In genomic region chr19:5294403-5295160, GRCh38 we compare ENCODE assay signal across 12 cellular contexts. TPM values are rescaled to one million over a fixed set of nuclear protein-coding genes. Genes with fewer than 3 reads are reported as not detected.
DNase-seq lines count a peak whose midpoint lies in the region; ATAC-seq and TF ChIP-seq lines count a peak whose summit lies in the region.
"Had no signal": no experiment of that assay in that cellular context is flagged by ENCODE, and none has a peak within 500 bp of the region (broad histone marks: within the 10 kb centered on the region; RNA-seq: fewer than 3 reads in every experiment).

No MANE protein-coding gene starts in this region.

- no peaks in the 10 kb centered on the region for H3K27me3 ChIP-seq in AG04450 (ENCODE audit: control insufficient read depth, insufficient read depth, low read length)
- no peaks in the 10 kb centered on the region for H3K27me3 ChIP-seq in brain microvascular endothelial cell (replicated peaks)

- H3K27ac Mint-ChIP-seq in HFFc6 (no peak overlapping the region), chondrocyte (ENCODE audit: unreplicated experiment) (no peak overlapping the region)
- H3K27ac Mint-ChIP-seq in natural killer cell treated with Interleukin-12 subunit alpha and Interleukin-12 subunit beta and Interleukin-15 and Interleukin-18, amount 100 ng/mL, for 72 hours = no peak overlapping the region
- H3K27ac Mint-ChIP-seq: activated CD4-positive, alpha-beta T cell treated with anti-CD3 and anti-CD28 coated beads for 36 hours had no signal

- H3K4me1 Mint-ChIP-seq in HFFc6 (ENCODE audit: low read depth) = peaks cover 8% of the 10 kb centered on the region
- peaks cover 13% of the 10 kb centered on the region for H3K4me1 Mint-ChIP-seq in chondrocyte (ENCODE audit: low read depth)
- H3K4me1 Mint-ChIP-seq in natural killer cell treated with Interleukin-12 subunit alpha and Interleukin-12 subunit beta and Interleukin-15 and Interleukin-18, amount 100 ng/mL, for 72 hours (ENCODE audit: low read depth in 2 of 2) = peaks cover 0 to 8% of the 10 kb centered on the region in 2 donors

- in situ Hi-C loops in brain microvascular endothelial cell (cut with HindIII; ENCODE audit: low pct_ligation_motif_present, low sequenced_read_pairs) = no loop called here

- no peak for TF ChIP-seq CTCF in AG04450 (IDR thresholded peaks at IDR 0.05; ENCODE audit: low read depth, low read length)
- no peak for TF ChIP-seq CTCF in HFFc6 (IDR thresholded peaks at IDR 0.05)
- TF ChIP-seq CTCF in chondrocyte (IDR thresholded peaks at IDR 0.05) = no peak
- no peak for TF ChIP-seq CTCF in brain microvascular endothelial cell (IDR thresholded peaks at IDR 0.05; ENCODE audit: low read depth, low read length, missing control alignments)

- no peak overlapping the region for H3K27ac ChIP-seq in AG04450 (ENCODE audit: low read depth, low read length)
- H3K27ac ChIP-seq in brain microvascular endothelial cell = no peak overlapping the region
- H3K27ac ChIP-seq: C4-2B had no signal

- no peak for DNase-seq in AG04450 (ENCODE audit: low read depth, low spot score)
- no peak for DNase-seq in HFFc6
- DNase-seq in chondrocyte (ENCODE audit: low spot score) = no peak
- no peak for DNase-seq in natural killer cell treated with Interleukin-12 subunit alpha and Interleukin-12 subunit beta and Interleukin-15 and Interleukin-18, amount 100 ng/mL, for 72 hours (ENCODE audit: low spot score)
- DNase-seq in Kasumi-1 (lab: John Stamatoyannopoulos, UW) = no peak
- DNase-seq in brain microvascular endothelial cell = no peak
- no peak for DNase-seq in sciatic nerve (ENCODE audit: low spot score)
- DNase-seq: stimulated activated CD4-positive, alpha-beta T cell treated with anti-CD3 and anti-CD28 coated beads, Interleukin-2, amount 100 ng/mL, for 48 hours; stimulated activated naive CD4-positive, alpha-beta T cell treated with Interleukin-2 at 50 U/mL for 16 hours had no signal

- no peaks in the 10 kb centered on the region for H3K36me3 ChIP-seq in brain microvascular endothelial cell (replicated peaks)

- no peaks in the 10 kb centered on the region for H3K9me3 Mint-ChIP-seq in HFFc6
- no peaks in the 10 kb centered on the region for H3K9me3 Mint-ChIP-seq in chondrocyte (ENCODE audit: low read depth)
- no peaks in the 10 kb centered on the region for H3K9me3 Mint-ChIP-seq in natural killer cell treated with Interleukin-12 subunit alpha and Interleukin-12 subunit beta and Interleukin-15 and Interleukin-18, amount 100 ng/mL, for 72 hours

- H3K36me3 Mint-ChIP-seq in HFFc6 (ENCODE audit: low read depth) (no peaks in the 10 kb centered on the region), chondrocyte (ENCODE audit: low read depth) (no peaks in the 10 kb centered on the region)
- H3K36me3 Mint-ChIP-seq in natural killer cell treated with Interleukin-12 subunit alpha and Interleukin-12 subunit beta and Interleukin-15 and Interleukin-18, amount 100 ng/mL, for 72 hours = no peaks in the 10 kb centered on the region

- peak overlapping the region; percentile 77; the same call in 1 of the 2 replicates for H3K4me3 ChIP-seq in AG04450 (ENCODE audit: low read depth, low read length)
- H3K4me3 ChIP-seq in brain microvascular endothelial cell (ENCODE audit: low read depth, low read length) = no peak overlapping the region

- H3K27me3 Mint-ChIP-seq in HFFc6 (ENCODE audit: insufficient read depth) (peaks cover 7% of the 10 kb centered on the region), chondrocyte (ENCODE audit: low read depth) (no peaks in the 10 kb centered on the region)
- H3K27me3 Mint-ChIP-seq in natural killer cell treated with Interleukin-12 subunit alpha and Interleukin-12 subunit beta and Interleukin-15 and Interleukin-18, amount 100 ng/mL, for 72 hours = peaks cover 11 to 17% of the 10 kb centered on the region in 2 donors

- intact Hi-C loops in sciatic nerve (cut with DNase I) = no loop called here

- POLR2A ChIA-PET in AG04450 (lab: Yijun Ruan, JAX) = interaction anchor here (3.3 kb wide), 1 partner anchor 14 kb away, joined by 30 read pairs; no protein-coding TSS in a partner anchor

- CTCF ChIA-PET in AG04450 (lab: Charles Lee) = no interaction called here

- no peak for ATAC-seq in natural killer cell treated with Interleukin-12 subunit alpha and Interleukin-12 subunit beta and Interleukin-15 and Interleukin-18, amount 100 ng/mL, for 72 hours
- no peak for ATAC-seq in sciatic nerve
- ATAC-seq in GM21367 (IDR thresholded peaks at IDR 0.05; ENCODE audit: unreplicated experiment) = no peak

- H3K9me3 ChIP-seq in AG04450 (ENCODE audit: control insufficient read depth, insufficient read depth, low read length) = no peaks in the 10 kb centered on the region; the same call in 1 of the 2 replicates

- H3K4me3 Mint-ChIP-seq in HFFc6 (peak overlapping the region; percentile 90), chondrocyte (ENCODE audit: unreplicated experiment) (peak overlapping the region; percentile 81)
- H3K4me3 Mint-ChIP-seq in natural killer cell treated with Interleukin-12 subunit alpha and Interleukin-12 subunit beta and Interleukin-15 and Interleukin-18, amount 100 ng/mL, for 72 hours = peak overlapping the region; percentile 54
- H3K4me3 Mint-ChIP-seq: activated CD4-positive, alpha-beta T cell treated with anti-CD3 and anti-CD28 coated beads for 36 hours had no signal

RNA-seq across cellular contexts. Expression of gene PTPRS, which starts 46.0 kb away (rescaled TPM):
- 26.5 and 34.8 TPM in 2 replicates for polyA plus RNA-seq in AG04450 (2011; rRNA removed)
- polyA minus RNA-seq in AG04450 (2011; rRNA and poly(A)+ RNA removed) = 144 and 184 TPM in 2 replicates
- total RNA-seq in HFFc6 (2021; fragmentation: NEBNext Ultra II Directional; extraction: Animal tissue kit (Norgen Biotek cat#: 25700)) = 100 to 1,000 TPM in 2 of 6 experiments, 10 to 100 TPM in 4; 78.4 to 102 (median 96.8) TPM
- total RNA-seq in chondrocyte (129 to 133 TPM (median 130 TPM) in 3 replicates), sciatic nerve (278 TPM)
- under 1 TPM; 0.17 to 0.33 TPM for total RNA-seq in natural killer cell treated with Interleukin-12 subunit alpha and Interleukin-12 subunit beta and Interleukin-15 and Interleukin-18, amount 100 ng/mL, for 72 hours

Comparison
In these comparisons a context has a peak if more than half of its experiments do, and no peak if none do; other contexts are left out.
1. RNA of gene PTPRS, which starts 46.0 kb away (total RNA-seq): 278 TPM in sciatic nerve (single experiment), 129 to 133 TPM in chondrocyte and 78.4 to 102 TPM in HFFc6; 0.17 to 0.33 TPM in natural killer cell treated with Interleukin-12 subunit alpha and Interleukin-12 subunit beta and Interleukin-15 and Interleukin-18, amount 100 ng/mL, for 72 hours; every median in the first group is over 10 times any median in the second.
2. Peak in every context shown above with its lines, with median percentiles within 50 percentile points of each other: H3K4me3 Mint-ChIP-seq.